Comparison of ENCODE assay signal across 9 cellular contexts in the genomic region with DNA sequence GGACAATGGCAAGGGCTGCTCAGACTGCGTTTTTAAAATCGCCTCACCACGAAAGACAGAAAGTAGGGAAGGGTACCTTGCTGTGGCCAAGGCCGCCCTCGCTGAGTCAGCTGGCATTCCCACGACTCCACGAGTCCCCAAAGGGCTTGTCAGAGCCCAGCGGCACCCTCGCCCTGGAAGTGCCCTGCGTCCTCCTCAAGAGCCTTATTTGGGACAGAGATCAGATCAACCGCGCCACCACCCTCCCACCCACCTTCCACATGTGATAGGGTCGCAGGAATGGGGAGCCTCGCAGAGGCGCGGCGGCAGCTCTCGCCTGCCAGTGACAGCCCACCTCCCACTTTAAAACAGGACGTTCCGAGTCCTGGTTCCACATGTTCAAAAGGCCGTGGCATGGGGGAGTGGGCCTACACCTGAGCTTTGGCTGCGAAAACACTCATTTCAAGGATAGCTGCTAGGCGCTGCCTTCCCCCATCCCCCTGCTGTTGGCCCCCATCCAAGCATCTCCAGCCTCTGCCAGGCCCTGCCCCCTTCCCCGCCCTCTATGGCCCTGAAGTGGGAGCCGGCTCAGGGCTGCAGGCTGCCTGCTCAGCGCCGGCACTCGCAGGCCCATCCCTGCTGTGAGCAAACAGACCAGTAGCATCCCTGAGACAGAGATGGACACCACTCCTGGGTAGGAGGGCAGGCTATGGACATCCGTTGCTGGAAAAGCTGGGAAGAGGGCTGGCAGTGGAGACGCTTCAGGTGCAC. TPM values are rescaled to one million over a fixed set of nuclear protein-coding genes. Genes with fewer than 3 reads are reported as not detected.
DNase-seq lines count a peak whose midpoint lies in the region; ATAC-seq and TF ChIP-seq lines count a peak whose summit lies in the region.
"Had no signal": no experiment of that assay in that cellular context is flagged by ENCODE, and none has a peak within 500 bp of the region (broad histone marks: within the 10 kb centered on the region; RNA-seq: fewer than 3 reads in every experiment).

No MANE protein-coding gene starts in this region.

- H3K27ac ChIP-seq in BLaER1 treated with 17β-estradiol and CSF1 and Interleukin-3, amounts not matched to agents 10 nM and 100 nM = peak overlapping the region in 10 of 11 experiments; percentile 73 to 93 (median 84); a peak in 19 of 22 replicates
- H3K27ac ChIP-seq in iPS DF 6.9 (ENCODE audit: low read length) (no peak overlapping the region), smooth muscle cell (ENCODE audit: low read depth) (no peak overlapping the region)

- peak; percentile 7 for DNase-seq in adipocyte (ENCODE audit: low read depth)
- DNase-seq in iPS DF 6.9 (ENCODE audit: low read depth, low spot score) = no peak
- DNase-seq in smooth muscle cell (lab: John Stamatoyannopoulos, UW; ENCODE audit: unreplicated experiment) = peak; percentile 57
- DNase-seq in GF-D8 (lab: John Stamatoyannopoulos, UW) = no peak

- WGBS in iPS DF 6.9 (ENCODE audit: insufficient coverage, insufficient read length) = no CpG with 5 or more reads among the region's 30 CpGs
- WGBS in smooth muscle cell (ENCODE audit: low lambda C conversion rate) = 13% methylated on average over 30 of the region's 30 CpGs

- H3K79me2 ChIP-seq in Loucy (ENCODE audit: insufficient read depth, low read length) = no peaks in the 10 kb centered on the region
- no peaks in the 10 kb centered on the region for H3K79me2 ChIP-seq in smooth muscle cell (ENCODE audit: low read depth)

- H3F3A ChIP-seq in Loucy (ENCODE audit: low read depth) (no peaks in the 10 kb centered on the region), smooth muscle cell (ENCODE audit: low read depth) (no peaks in the 10 kb centered on the region)

- H3K4me2 ChIP-seq in BLaER1 treated with 17β-estradiol and CSF1 and Interleukin-3, amounts not matched to agents 10 nM and 100 nM = peak overlapping the region; percentile 74 to 98 (median 89)
- H3K4me2 ChIP-seq in Loucy (ENCODE audit: low read depth, low read length, poor library complexity, severe bottlenecking) = peak overlapping the region; percentile 85
- H3K4me2 ChIP-seq in smooth muscle cell = peak overlapping the region; percentile 97

- peak overlapping the region; percentile 75 to 94 (median 85); a peak in 20 of 22 replicates for H3K9ac ChIP-seq in BLaER1 treated with 17β-estradiol and CSF1 and Interleukin-3, amounts not matched to agents 10 nM and 100 nM
- H3K9ac ChIP-seq in Loucy (ENCODE audit: low read depth, low read length, poor library complexity, severe bottlenecking) (peak overlapping the region; percentile 87), adipocyte (ENCODE audit: low read length) (peak overlapping the region; percentile 92), smooth muscle cell (ENCODE audit: low read depth) (no peak overlapping the region)

- H3K36me3 ChIP-seq in BLaER1 treated with 17β-estradiol and CSF1 and Interleukin-3, amounts not matched to agents 10 nM and 100 nM = no peaks in the 10 kb centered on the region
- H3K36me3 ChIP-seq in Loucy (ENCODE audit: insufficient read depth, low read length) = no peaks in the 10 kb centered on the region
- no peaks in the 10 kb centered on the region for H3K36me3 ChIP-seq in adipocyte (ENCODE audit: control insufficient read depth, insufficient read depth, low read length, severe bottlenecking)
- no peaks in the 10 kb centered on the region for H3K36me3 ChIP-seq in iPS DF 6.9 (ENCODE audit: control insufficient read depth, insufficient read depth, low read length)
- no peaks in the 10 kb centered on the region for H3K36me3 ChIP-seq in smooth muscle cell (ENCODE audit: low read depth)

- H4K20me1 ChIP-seq in BLaER1 treated with 17β-estradiol and CSF1 and Interleukin-3, amounts not matched to agents 10 nM and 100 nM = no peaks in the 10 kb centered on the region
- no peaks in the 10 kb centered on the region for H4K20me1 ChIP-seq in Loucy (ENCODE audit: insufficient read depth, low read length, poor library complexity, severe bottlenecking)
- no peaks in the 10 kb centered on the region for H4K20me1 ChIP-seq in smooth muscle cell (ENCODE audit: low read depth)

- peak overlapping the region; percentile 68 to 87 (median 76) for H3K4me3 ChIP-seq in BLaER1 treated with 17β-estradiol and CSF1 and Interleukin-3, amounts not matched to agents 10 nM and 100 nM
- H3K4me3 ChIP-seq in Loucy (ENCODE audit: low read length, poor library complexity, severe bottlenecking) (peak overlapping the region; percentile 95), adipocyte (ENCODE audit: low read length) (peak overlapping the region; percentile 91), iPS DF 6.9 (ENCODE audit: low read length) (peak overlapping the region; percentile 71; the same call in 1 of the 2 replicates), smooth muscle cell (peak overlapping the region; percentile 78)

- TF ChIP-seq CTCF in Loucy (conservative IDR thresholded peaks at IDR 0.05; ENCODE audit: low read length) = no peak
- no peak for TF ChIP-seq CTCF in smooth muscle cell (IDR thresholded peaks at IDR 0.05; ENCODE audit: borderline replicate concordance, insufficient read depth, poor library complexity, severe bottlenecking)

- H3K9me3 ChIP-seq in BLaER1 treated with 17β-estradiol and CSF1 and Interleukin-3, amounts not matched to agents 10 nM and 100 nM (replicated peaks in 1 of 11) = no peaks in the 10 kb centered on the region
- H3K9me3 ChIP-seq in Loucy (ENCODE audit: insufficient read depth, low read depth, low read length) (no peaks in the 10 kb centered on the region), adipocyte (ENCODE audit: control insufficient read depth, low read length) (no peaks in the 10 kb centered on the region), iPS DF 6.9 (ENCODE audit: control insufficient read depth, insufficient read depth, low read length) (no peaks in the 10 kb centered on the region), smooth muscle cell (replicated peaks; ENCODE audit: low read depth) (no peaks in the 10 kb centered on the region)

- 0 out of 22 replicates have a peak, but pooled peaks cover 0 to 5% (median 0%) of the 10 kb centered on the region in 11 experiments for H3K27me3 ChIP-seq in BLaER1 treated with 17β-estradiol and CSF1 and Interleukin-3, amounts not matched to agents 10 nM and 100 nM
- H3K27me3 ChIP-seq in Loucy (ENCODE audit: insufficient read depth, low read length, poor library complexity, severe bottlenecking) (no peaks in the 10 kb centered on the region), adipocyte (replicated peaks; ENCODE audit: control insufficient read depth, insufficient read depth, low read length) (peaks cover 5% of the 10 kb centered on the region), iPS DF 6.9 (ENCODE audit: control insufficient read depth, insufficient read depth, low read length) (peaks cover 3% of the 10 kb centered on the region; the same call in 1 of the 2 replicates), smooth muscle cell (ENCODE audit: low read depth) (no peaks in the 10 kb centered on the region)

- ATAC-seq in HG03378 (IDR thresholded peaks at IDR 0.05; ENCODE audit: unreplicated experiment) = no peak
- no peak for ATAC-seq in HG02852 (IDR thresholded peaks at IDR 0.05; ENCODE audit: unreplicated experiment)

- H3K9me2 ChIP-seq in Loucy (replicated peaks; ENCODE audit: low read depth, low read length) = no peaks in the 10 kb centered on the region

- H2AFZ ChIP-seq in Loucy (ENCODE audit: low read length) (peak overlapping the region; percentile 72; the same call in 1 of the 2 replicates), smooth muscle cell (ENCODE audit: low read depth) (peak overlapping the region; percentile 94)

- H3K4me1 ChIP-seq in BLaER1 treated with 17β-estradiol and CSF1 and Interleukin-3, amounts not matched to agents 10 nM and 100 nM = peaks cover 40 to 52% (median 47%) of the 10 kb centered on the region in 10 experiments
- H3K4me1 ChIP-seq in Loucy (ENCODE audit: insufficient read depth, low read length, poor library complexity, severe bottlenecking) (peaks cover 11% of the 10 kb centered on the region), adipocyte (ENCODE audit: control insufficient read depth, insufficient read depth, low read length) (peaks cover 10% of the 10 kb centered on the region), iPS DF 6.9 (ENCODE audit: control insufficient read depth, insufficient read depth, low read length) (no peaks in the 10 kb centered on the region; the same call in 1 of the 2 replicates), smooth muscle cell (ENCODE audit: low read depth) (no peaks in the 10 kb centered on the region)

RNA-seq across cellular contexts. Expression of gene ARHGEF4, which starts 38.1 kb away (rescaled TPM):
- total RNA-seq in smooth muscle cell = 11.4 and 16.0 TPM in 2 replicates
- polyA plus RNA-seq in smooth muscle cell = 13.0 and 14.9 TPM in 2 replicates
- total RNA-seq: pulmonary artery endothelial cell had no signal

RNA-seq across cellular contexts. Expression of gene AMER3, which starts 43.3 kb away (rescaled TPM):
- not detected in 2 replicates for total RNA-seq in smooth muscle cell
- not detected in 2 replicates for polyA plus RNA-seq in smooth muscle cell
- total RNA-seq: pulmonary artery endothelial cell had no signal

Comparison
In these comparisons a context has a peak if more than half of its experiments do, and no peak if none do; other contexts are left out.
1. H3K27ac ChIP-seq: peak in BLaER1 treated with 17β-estradiol and CSF1 and Interleukin-3, amounts not matched to agents 10 nM and 100 nM (10 of 11); none in iPS DF 6.9 (single experiment) and smooth muscle cell (single experiment).
2. DNase-seq: peak in adipocyte (single experiment) and smooth muscle cell (single experiment); none in iPS DF 6.9 (single experiment) and GF-D8 (single experiment).
3. Peak in every context shown above with its lines, with median percentiles within 50 percentile points of each other: H3K4me2 ChIP-seq and H3K4me3 ChIP-seq.